ENCODE assay signal across 19 cellular contexts in the genomic region with DNA sequence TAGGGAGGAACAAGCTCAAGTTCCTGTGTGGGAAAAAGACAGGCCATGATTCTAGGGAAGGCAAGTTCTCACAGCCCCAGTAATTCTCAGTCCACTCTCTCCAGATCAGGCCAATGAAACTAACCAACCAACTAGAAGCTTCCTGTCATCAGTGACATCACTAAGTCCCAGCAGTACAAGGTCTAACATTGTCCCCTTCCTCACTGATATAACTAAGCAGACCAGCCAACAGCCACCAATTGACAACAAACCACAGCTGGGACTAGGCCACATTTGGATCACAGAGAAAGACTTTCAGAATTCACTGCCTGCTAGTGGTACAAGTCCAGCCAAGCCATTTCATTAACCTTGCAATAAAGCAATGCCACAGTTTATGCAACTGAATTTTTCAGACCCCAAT.
DNase-seq lines count a peak whose midpoint lies in the region; ATAC-seq and TF ChIP-seq lines count a peak whose summit lies in the region.
"Had no signal": no experiment of that assay in that cellular context is flagged by ENCODE, and none has a peak within 500 bp of the region (broad histone marks: within the 10 kb centered on the region; RNA-seq: fewer than 3 reads in every experiment).

No MANE protein-coding gene starts in this region.

- no peak for TF ChIP-seq CTCF in coronary artery (IDR thresholded peaks at IDR 0.05)

- CTCF ChIA-PET in activated CD8-positive, alpha-beta T cell treated with anti-CD3 and anti-CD28 coated beads, Interleukin-2, amount 10 ng/mL, durations not matched to agents 7 days and 5 days (lab: Charles Lee): interaction anchor here (0.9 kb wide), 1 partner anchor 62 kb away, joined by 3 read pairs; no protein-coding TSS in a partner anchor

- H3K27ac Mint-ChIP-seq in stimulated activated naive CD8-positive, alpha-beta T cell treated with anti-CD3 and anti-CD28 coated beads, Interleukin-15, amount 100 ng/mL, for 72 hours: no peak overlapping the region
- peak overlapping the region; percentile 82 for H3K27ac Mint-ChIP-seq in activated CD8-positive, alpha-beta T cell treated with anti-CD3 and anti-CD28 coated beads, Interleukin-2, amount 10 ng/mL, durations not matched to agents 7 days and 5 days

- no peak overlapping the region for H3K4me3 ChIP-seq in coronary artery
- H3K4me3 ChIP-seq: transverse colon had no signal

- H3K4me3 Mint-ChIP-seq in stimulated activated naive CD8-positive, alpha-beta T cell treated with anti-CD3 and anti-CD28 coated beads, Interleukin-15, amount 100 ng/mL, for 72 hours: peak overlapping the region; percentile 6 to 9
- H3K4me3 Mint-ChIP-seq in activated CD8-positive, alpha-beta T cell treated with anti-CD3 and anti-CD28 coated beads, Interleukin-2, amount 10 ng/mL, durations not matched to agents 7 days and 5 days: no peak overlapping the region

- H3K27ac ChIP-seq in coronary artery: no peak overlapping the region
- H3K27ac ChIP-seq: transverse colon had no signal

- peaks cover 49% of the 10 kb centered on the region for H3K36me3 Mint-ChIP-seq in activated CD8-positive, alpha-beta T cell treated with anti-CD3 and anti-CD28 coated beads, Interleukin-2, amount 10 ng/mL, durations not matched to agents 7 days and 5 days (ENCODE audit: low read depth)

- peaks cover 0 to 8% of the 10 kb centered on the region in 2 donors for H3K9me3 Mint-ChIP-seq in stimulated activated naive CD8-positive, alpha-beta T cell treated with anti-CD3 and anti-CD28 coated beads, Interleukin-15, amount 100 ng/mL, for 72 hours
- no peaks in the 10 kb centered on the region for H3K9me3 Mint-ChIP-seq in activated CD8-positive, alpha-beta T cell treated with anti-CD3 and anti-CD28 coated beads, Interleukin-2, amount 10 ng/mL, durations not matched to agents 7 days and 5 days (ENCODE audit: insufficient read depth)

- peaks cover 29% of the 10 kb centered on the region for H3K4me1 Mint-ChIP-seq in stimulated activated naive CD8-positive, alpha-beta T cell treated with anti-CD3 and anti-CD28 coated beads, Interleukin-15, amount 100 ng/mL, for 72 hours
- peaks cover 29% of the 10 kb centered on the region for H3K4me1 Mint-ChIP-seq in activated CD8-positive, alpha-beta T cell treated with anti-CD3 and anti-CD28 coated beads, Interleukin-2, amount 10 ng/mL, durations not matched to agents 7 days and 5 days (ENCODE audit: low read depth)

- no peak for DNase-seq in stimulated activated naive CD8-positive, alpha-beta T cell treated with anti-CD3 and anti-CD28 coated beads, Interleukin-15, amount 100 ng/mL, for 72 hours
- no peak for DNase-seq in stimulated activated naive CD8-positive, alpha-beta T cell treated with anti-CD3 and anti-CD28 coated beads, Interleukin-15, Interleukin-2, amounts not matched to agents 100 U/mL and 50 U/mL, for 24 hours
- DNase-seq in activated CD8-positive, alpha-beta T cell treated with anti-CD3 and anti-CD28 coated beads, Interleukin-2, amount 10 ng/mL, durations not matched to agents 7 days and 5 days: no peak
- peak; percentile 41 for DNase-seq in midbrain (lab: John Stamatoyannopoulos, UW)
- no peak for DNase-seq in GDM1 (lab: John Stamatoyannopoulos, UW)
- DNase-seq in foreskin melanocyte: no peak
- DNase-seq in coronary artery (ENCODE audit: low spot score): no peak
- DNase-seq: activated CD8-positive, alpha-beta memory T cell treated with anti-CD3 and anti-CD28 coated beads for 24 hours; effector CD8-positive, alpha-beta T cell; glutamatergic neuron; left ventricle myocardium superior; NCI-H1436; NCI-H2171 treated with DMSO at 0.1 percent for 48 hours; NCI-H69; stimulated activated naive CD4-positive, alpha-beta T cell; transverse colon had no signal

- H3K27me3 Mint-ChIP-seq in stimulated activated naive CD8-positive, alpha-beta T cell treated with anti-CD3 and anti-CD28 coated beads, Interleukin-15, amount 100 ng/mL, for 72 hours: no peaks in the 10 kb centered on the region
- H3K27me3 Mint-ChIP-seq in activated CD8-positive, alpha-beta T cell treated with anti-CD3 and anti-CD28 coated beads, Interleukin-2, amount 10 ng/mL, durations not matched to agents 7 days and 5 days (ENCODE audit: low read depth): no peaks in the 10 kb centered on the region

- ATAC-seq in stimulated activated naive CD8-positive, alpha-beta T cell treated with anti-CD3 and anti-CD28 coated beads, Interleukin-15, amount 100 ng/mL, for 72 hours: no peak
- ATAC-seq in stimulated activated naive CD8-positive, alpha-beta T cell treated with anti-CD3 and anti-CD28 coated beads, Interleukin-15, Interleukin-2, amounts not matched to agents 100 U/mL and 50 U/mL, for 24 hours: no peak
- ATAC-seq in activated CD8-positive, alpha-beta T cell treated with anti-CD3 and anti-CD28 coated beads, Interleukin-2, amount 10 ng/mL, durations not matched to agents 7 days and 5 days: peak; percentile 34
- ATAC-seq in HG02678 (IDR thresholded peaks at IDR 0.05; ENCODE audit: unreplicated experiment): no peak
- ATAC-seq: left ventricle myocardium superior, Right ventricle myocardium inferior, sciatic nerve had no signal

- POLR2A ChIA-PET in activated CD8-positive, alpha-beta T cell treated with anti-CD3 and anti-CD28 coated beads, Interleukin-2, amount 10 ng/mL, durations not matched to agents 7 days and 5 days (lab: Charles Lee): no interaction called here
